Comparison of ENCODE assay signal across 8 cellular contexts in the genomic region with DNA sequence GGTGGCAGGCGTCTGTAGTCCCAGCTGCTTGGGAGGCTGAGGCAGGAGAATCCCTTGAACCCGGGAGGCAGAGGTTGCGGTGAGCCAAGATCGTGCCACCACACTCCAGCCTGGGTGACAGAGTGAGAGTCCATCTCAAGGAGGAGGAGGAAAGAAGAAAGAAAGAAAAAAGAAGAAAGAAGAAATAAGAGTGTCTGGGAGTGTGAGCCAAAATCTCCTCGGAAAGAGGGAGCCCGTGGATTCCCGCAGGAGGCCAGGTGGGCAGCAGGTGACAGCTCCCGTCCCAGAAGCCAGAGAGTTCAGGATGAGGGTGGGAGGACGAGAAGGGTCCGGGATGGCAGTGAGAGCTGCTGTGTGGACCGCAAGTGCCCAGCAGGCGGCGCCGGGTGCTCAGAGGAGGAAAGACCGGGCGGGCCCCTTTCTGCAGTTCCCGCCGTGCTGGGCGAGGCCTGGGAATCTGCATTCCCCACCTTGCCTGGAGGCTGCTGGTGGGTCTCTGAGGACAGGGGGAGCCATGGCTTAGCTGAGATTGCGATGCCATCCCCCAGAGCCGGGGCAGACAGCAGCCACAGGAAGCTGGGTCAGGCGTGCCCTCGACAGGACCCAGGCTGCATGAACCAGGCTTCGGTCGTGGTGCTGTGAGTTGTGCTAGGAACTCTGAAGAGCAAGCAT. TPM values are rescaled to one million over a fixed set of nuclear protein-coding genes. Genes with fewer than 3 reads are reported as not detected.
DNase-seq lines count a peak whose midpoint lies in the region; ATAC-seq, FAIRE-seq and TF ChIP-seq lines count a peak whose summit lies in the region.

No MANE protein-coding gene starts in this region.

- H4K12ac ChIP-seq in trophoblast cell (ENCODE audit: low read depth, low read length): no peak overlapping the region

- H2BK5ac ChIP-seq in trophoblast cell (ENCODE audit: low read depth, low read length, poor library complexity): no peak overlapping the region

- H3K9me2 ChIP-seq in Karpas-422 (replicated peaks; ENCODE audit: insufficient read depth, low read length): no peaks in the 10 kb centered on the region

- H3K79me1 ChIP-seq in trophoblast cell (ENCODE audit: low read length): no peaks in the 10 kb centered on the region

- H2AK5ac ChIP-seq in trophoblast cell (ENCODE audit: low read length): peak overlapping the region; percentile 71

- no peak overlapping the region for H2BK12ac ChIP-seq in trophoblast cell (ENCODE audit: low read length)

- no peak overlapping the region for H4K91ac ChIP-seq in trophoblast cell (ENCODE audit: low read depth, low read length)

- H3K23ac ChIP-seq in trophoblast cell (ENCODE audit: low read length): no peak overlapping the region

- no peak overlapping the region for H3K4ac ChIP-seq in trophoblast cell (ENCODE audit: low read depth, low read length)

- peak; percentile 79 for TF ChIP-seq CTCF in foreskin keratinocyte (conservative IDR thresholded peaks at IDR 0.05)

- H3K4me2 ChIP-seq in Karpas-422 (ENCODE audit: low read depth, low read length, poor library complexity, severe bottlenecking) (no peak overlapping the region), trophoblast cell (ENCODE audit: low read length) (no peak overlapping the region)

- no peak overlapping the region for H3K14ac ChIP-seq in trophoblast cell (ENCODE audit: low read length)

- H3K79me2 ChIP-seq in Karpas-422 (ENCODE audit: low read length) (no peaks in the 10 kb centered on the region), trophoblast cell (ENCODE audit: control insufficient read depth, insufficient read depth, low read length, poor library complexity) (no peaks in the 10 kb centered on the region)

- H2AFZ ChIP-seq in Karpas-422 (ENCODE audit: low read length): no peak overlapping the region
- H2AFZ ChIP-seq in trophoblast cell (ENCODE audit: insufficient read depth, low read length, poor library complexity): no peak overlapping the region

- H3K27me3 ChIP-seq in Karpas-422 (ENCODE audit: low read length) (no peaks in the 10 kb centered on the region), foreskin keratinocyte (peaks cover 11% of the 10 kb centered on the region), trophoblast cell (ENCODE audit: insufficient read depth, low read length) (no peaks in the 10 kb centered on the region)

- peak; percentile 78 for FAIRE-seq in urothelium cell line (lab: Jason Lieb, UNC)

- peak; percentile 73 for ATAC-seq in foreskin keratinocyte

- no peak overlapping the region for H3K27ac ChIP-seq in Karpas-422 (ENCODE audit: low read length)
- no peak overlapping the region for H3K27ac ChIP-seq in foreskin keratinocyte
- no peak overlapping the region for H3K27ac ChIP-seq in trophoblast cell (ENCODE audit: low read depth, low read length)

- H3K18ac ChIP-seq in trophoblast cell (ENCODE audit: low read length): no peak overlapping the region

- H4K20me1 ChIP-seq in Karpas-422 (ENCODE audit: insufficient read depth, low read depth, low read length): no peaks in the 10 kb centered on the region

- H3K4me3 ChIP-seq in Karpas-422 (ENCODE audit: low read length): no peak overlapping the region
- no peak overlapping the region for H3K4me3 ChIP-seq in trophoblast cell (ENCODE audit: low read depth, low read length)

- DNase-seq in NCI-H2081 (lab: John Stamatoyannopoulos, UW) (peak; percentile 62 to 67), NCI-H2081 treated with DMSO at 0.1 percent for 48 hours (lab: John Stamatoyannopoulos, UW) (no peak), Karpas-422 (peak; percentile 86), SHP77 (lab: John Stamatoyannopoulos, UW) (peak; percentile 78 to 91), foreskin keratinocyte (no peak), trophoblast cell (peak; percentile 69 to 80), urothelium cell line (ENCODE audit: low spot score) (peak; percentile 89)
- peak; percentile 50 for DNase-seq in activated effector memory CD4-positive, alpha-beta T cell treated with Interleukin-2 at 50 U/mL for 16 hours

- no peak overlapping the region for H4K8ac ChIP-seq in trophoblast cell (ENCODE audit: low read depth, low read length)

- no peak overlapping the region for H2BK120ac ChIP-seq in trophoblast cell (ENCODE audit: insufficient read depth, low read length, poor library complexity)

- H3K9me3 ChIP-seq in Karpas-422 (ENCODE audit: low read length) (no peaks in the 10 kb centered on the region), trophoblast cell (ENCODE audit: insufficient read depth, low read depth, low read length) (peaks cover 7% of the 10 kb centered on the region)

- H3K36me3 ChIP-seq in Karpas-422 (ENCODE audit: insufficient read depth, low read length) (no peaks in the 10 kb centered on the region), trophoblast cell (ENCODE audit: control insufficient read depth in 1 of 2, insufficient read depth in 2 of 2, low read length in 2 of 2) (no peaks in the 10 kb centered on the region)

- no peaks in the 10 kb centered on the region for H3K4me1 ChIP-seq in Karpas-422 (ENCODE audit: low read length)
- no peaks in the 10 kb centered on the region for H3K4me1 ChIP-seq in foreskin keratinocyte
- H3K4me1 ChIP-seq in trophoblast cell (ENCODE audit: control insufficient read depth in 1 of 2, insufficient read depth in 2 of 2, low read length in 2 of 2): peaks cover 3 to 7% of the 10 kb centered on the region in 2 experiments

- WGBS in trophoblast cell (ENCODE audit: extremely low coverage, insufficient coverage, insufficient read length): no CpG with 5 or more reads among the region's 25 CpGs

- H3K9ac ChIP-seq in Karpas-422 (ENCODE audit: low read length): no peak overlapping the region
- no peak overlapping the region for H3K9ac ChIP-seq in trophoblast cell (ENCODE audit: low read length)

RNA-seq across cellular contexts. Expression of a gene that starts 17.1 kb away (rescaled TPM):
- not detected in 2 replicates for total RNA-seq in Karpas-422 (2014; rRNA removed; shearing (Covaris generic); ENCODE audit: low replicate concordance)
- total RNA-seq in foreskin keratinocyte: not detected in 2 replicates
- polyA plus RNA-seq in foreskin keratinocyte: not detected in 2 replicates
- polyA plus RNA-seq in trophoblast cell (2013): 0.41 and 0.64 TPM in 2 replicates

RNA-seq across cellular contexts. Expression of a gene that starts 39.1 kb away (rescaled TPM):
- total RNA-seq in Karpas-422 (2014; rRNA removed; shearing (Covaris generic); ENCODE audit: low replicate concordance): 0.37 and 0.87 TPM in 2 replicates
- total RNA-seq in foreskin keratinocyte: 28.6 and 33.6 TPM in 2 replicates
- polyA plus RNA-seq in foreskin keratinocyte: 30.3 and 31.0 TPM in 2 replicates
- 117 and 118 TPM in 2 replicates for polyA plus RNA-seq in trophoblast cell (2013)

Comparison
In these comparisons a context has a peak if more than half of its experiments do, and no peak if none do; other contexts are left out.
1. DNase-seq: peak in NCI-H2081 (2 of 2), Karpas-422 (single experiment), SHP77 (2 of 2), activated effector memory CD4-positive, alpha-beta T cell treated with Interleukin-2 at 50 U/mL for 16 hours (single experiment), trophoblast cell (2 of 2) and urothelium cell line (single experiment); none in NCI-H2081 treated with DMSO at 0.1 percent for 48 hours (single experiment) and foreskin keratinocyte (0 of 2).
2. RNA of a gene that starts 39.1 kb away (total RNA-seq): 28.6 to 33.6 TPM in foreskin keratinocyte; 0.37 to 0.87 TPM in Karpas-422; every median in the first group is over 10 times any median in the second.